Comparison of ENCODE assay signal across 8 cellular contexts in the genomic region with DNA sequence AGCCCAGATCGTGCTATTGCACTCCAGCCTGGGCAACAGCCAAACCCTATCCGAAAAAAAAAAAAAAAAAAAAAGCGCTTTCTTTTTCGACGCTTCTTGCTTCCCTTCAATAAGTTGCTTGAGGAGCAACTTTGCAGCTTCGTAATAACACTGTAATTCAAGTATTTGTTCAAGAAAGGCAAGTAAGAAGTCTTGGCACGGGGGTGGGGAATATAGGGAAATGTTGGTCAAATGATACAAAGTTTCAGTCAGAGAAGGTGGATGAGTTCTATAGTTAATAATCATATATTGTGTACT. TPM values are rescaled to one million over a fixed set of nuclear protein-coding genes. Genes with fewer than 3 reads are reported as not detected.
A peak's percentile ranks its signal among the peaks of the same experiment; 100 is the strongest.
DNase-seq lines count a peak whose midpoint lies in the region; ATAC-seq and TF ChIP-seq lines count a peak whose summit lies in the region.

No MANE protein-coding gene starts in this region.

- TF ChIP-seq POLR2A in lower leg skin (IDR thresholded peaks at IDR 0.05) (no peak), transverse colon (IDR thresholded peaks at IDR 0.05) (no peak)

- no peak for TF ChIP-seq EP300 in transverse colon (IDR thresholded peaks at IDR 0.05; ENCODE audit: low read depth)

- DNase-seq in activated naive CD4-positive, alpha-beta T cell treated with anti-CD3 and anti-CD28 coated beads, Interleukin-2, amount 10 ng/mL, durations not matched to agents 7 days and 5 days, result no peak
- DNase-seq in activated naive CD4-positive, alpha-beta T cell treated with anti-CD3 and anti-CD28 coated beads, Interleukin-2, amount 50 U/mL, for 16 hours, result no peak
- DNase-seq in astrocyte of the cerebellum (ENCODE audit: low read depth) (no peak), lower leg skin (ENCODE audit: low spot score in 2 of 2) (no peak), transverse colon (no peak), cortex of kidney (lab: John Stamatoyannopoulos, UW) (no peak), GM10266 (ENCODE audit: extremely low spot score) (no peak)

- peak overlapping the region; percentile 97 for H3K27ac Mint-ChIP-seq in activated naive CD4-positive, alpha-beta T cell treated with anti-CD3 and anti-CD28 coated beads, Interleukin-2, amount 10 ng/mL, durations not matched to agents 7 days and 5 days

- H3K9me3 Mint-ChIP-seq in activated naive CD4-positive, alpha-beta T cell treated with anti-CD3 and anti-CD28 coated beads, Interleukin-2, amount 10 ng/mL, durations not matched to agents 7 days and 5 days, result no peaks in the 10 kb centered on the region

- in situ Hi-C loops in astrocyte of the cerebellum (cut with HindIII; ENCODE audit: low sequenced_read_pairs) (no loop called here), transverse colon (cut with MboI; ENCODE audit: low pct_ligation_motif_present in 1 of 4, low pct_unique_long_range_greater_than_20kb in 1 of 4, low sequenced_read_pairs in 3 of 4) (no loop called here)

- WGBS in lower leg skin, 2 donors, result 6 to 7% methylated on average over 7 of the region's 7 CpGs
- WGBS in transverse colon (ENCODE audit: low coverage in 1 of 2), 2 donors, result 5 to 6% methylated on average over 5 to 7 of the region's 7 CpGs

- peak overlapping the region; percentile 89 to 91 (median 90) for H3K27ac ChIP-seq in transverse colon

- CTCF ChIA-PET in activated naive CD4-positive, alpha-beta T cell treated with anti-CD3 and anti-CD28 coated beads, Interleukin-2, amount 10 ng/mL, durations not matched to agents 7 days and 5 days (lab: Charles Lee), result interaction anchor here (1.2 to 2.1 kb wide), 4 partner anchors 27 to 105 kb away, joined by 3 to 8 read pairs (median 4); no protein-coding TSS in a partner anchor

- H3K4me3 Mint-ChIP-seq in activated naive CD4-positive, alpha-beta T cell treated with anti-CD3 and anti-CD28 coated beads, Interleukin-2, amount 10 ng/mL, durations not matched to agents 7 days and 5 days, result peak overlapping the region; percentile 93

- no peaks in the 10 kb centered on the region for H3K27me3 Mint-ChIP-seq in activated naive CD4-positive, alpha-beta T cell treated with anti-CD3 and anti-CD28 coated beads, Interleukin-2, amount 10 ng/mL, durations not matched to agents 7 days and 5 days

- H3K4me1 Mint-ChIP-seq in activated naive CD4-positive, alpha-beta T cell treated with anti-CD3 and anti-CD28 coated beads, Interleukin-2, amount 10 ng/mL, durations not matched to agents 7 days and 5 days, result peaks cover 37% of the 10 kb centered on the region

- intact Hi-C loops in lower leg skin (cut with DNase I; ENCODE audit: low total_unique reads), result no loop called here
- intact Hi-C loops in transverse colon (cut with DNase I; ENCODE audit: low total_unique reads), result no loop called here

- peaks cover 18% of the 10 kb centered on the region for H3K36me3 Mint-ChIP-seq in activated naive CD4-positive, alpha-beta T cell treated with anti-CD3 and anti-CD28 coated beads, Interleukin-2, amount 10 ng/mL, durations not matched to agents 7 days and 5 days

- H3K4me1 ChIP-seq in transverse colon, result peaks cover 14 to 37% (median 23%) of the 10 kb centered on the region in 4 donors

- no peaks in the 10 kb centered on the region for H3K9me3 ChIP-seq in transverse colon

- no peaks in the 10 kb centered on the region for H3K36me3 ChIP-seq in transverse colon

- no peaks in the 10 kb centered on the region for H3K27me3 ChIP-seq in transverse colon

- peak overlapping the region; percentile 88 for H3K4me3 ChIP-seq in astrocyte of the cerebellum (ENCODE audit: low read depth, low read length)
- H3K4me3 ChIP-seq in lower leg skin (ENCODE audit: low read depth, poor library complexity, severe bottlenecking), result peak overlapping the region; percentile 54
- peak overlapping the region; percentile 47 to 89 (median 64) for H3K4me3 ChIP-seq in transverse colon

- no peak for ATAC-seq in GM21619 (IDR thresholded peaks at IDR 0.05; ENCODE audit: unreplicated experiment)

- TF ChIP-seq CTCF in astrocyte of the cerebellum (IDR thresholded peaks at IDR 0.05; ENCODE audit: low read depth, low read length, missing control alignments) (no peak), lower leg skin (IDR thresholded peaks at IDR 0.05) (no peak), transverse colon (IDR thresholded peaks at IDR 0.05) (no peak), GM10266 (IDR thresholded peaks at IDR 0.05; ENCODE audit: control insufficient read depth, insufficient read depth, low read depth, missing control alignments) (no peak)

RNA-seq across cellular contexts. Expression of gene PSMA5, which starts 0.9 kb away (rescaled TPM):
- total RNA-seq in lower leg skin (10 to 100 TPM; 24.6 to 46.6 (median 30.2) TPM), transverse colon (10 to 100 TPM; 28.4 to 41.8 (median 33.3) TPM)

RNA-seq across cellular contexts. Expression of gene SORT1, which starts 29.4 kb away (rescaled TPM):
- total RNA-seq in lower leg skin, result 10 to 100 TPM; 29.8 to 53.1 (median 39.5) TPM
- total RNA-seq in transverse colon, result 10 to 100 TPM; 53.5 to 79.3 (median 66.2) TPM

RNA-seq across cellular contexts. Expression of gene SYPL2, which starts 39.2 kb away (rescaled TPM):
- total RNA-seq in lower leg skin (1 to 10 TPM in 1 of 4 donors, under 1 TPM in 2, not detected in 1; 0.27 to 1.8 (median 0.38) TPM), transverse colon (1 to 10 TPM in 1 of 4 donors, under 1 TPM in 3; 0.40 to 4.1 (median 0.44) TPM)

RNA-seq across cellular contexts. Expression of gene ATXN7L2, which starts 56.6 kb away (rescaled TPM):
- total RNA-seq in lower leg skin, result 1 to 10 TPM; 4.3 to 7.8 (median 4.8) TPM
- 10 to 100 TPM in 1 of 4 donors, 1 to 10 TPM in 3; 2.7 to 12.3 (median 6.2) TPM for total RNA-seq in transverse colon
